In the genomic region with DNA sequence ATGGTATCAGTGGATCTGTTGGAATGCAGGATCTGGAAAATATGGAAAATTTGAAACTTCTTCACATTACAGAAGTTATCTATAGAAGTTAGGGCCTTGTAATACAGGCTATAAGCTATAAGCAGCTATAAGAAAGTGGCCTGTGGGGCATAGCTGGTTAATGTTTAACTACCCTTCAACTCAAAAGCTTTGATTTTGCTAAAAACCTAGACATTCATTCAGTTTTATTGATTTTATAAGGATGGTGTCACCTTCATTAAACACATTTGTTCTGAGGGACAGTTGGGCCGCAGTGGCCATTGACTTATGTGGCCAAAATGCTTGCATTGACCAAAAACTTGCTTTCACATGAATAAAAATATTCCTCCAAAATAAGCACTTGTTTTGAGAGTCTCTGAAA, we compare ENCODE assay signal across 19 cellular contexts.
"Had no signal": no experiment of that assay in that cellular context is flagged by ENCODE, and none has a peak within 500 bp of the region (broad histone marks: within the 10 kb centered on the region; RNA-seq: fewer than 3 reads in every experiment).

No MANE protein-coding gene starts in this region.

- H3K4me3 ChIP-seq: colonic mucosa, esophagus muscularis mucosa, gastroesophageal sphincter, heart left ventricle, left lung, lower lobe of right lung, mucosa of descending colon had no signal

- ATAC-seq: effector memory CD8-positive, alpha-beta T cell; foreskin keratinocyte; gastroesophageal sphincter; heart left ventricle; left cardiac atrium; left lung; left ventricle myocardium superior; lower lobe of right lung; mucosa of descending colon had no signal

- DNase-seq: colonic mucosa; cortex of kidney; effector CD8-positive, alpha-beta T cell; effector memory CD8-positive, alpha-beta T cell; foreskin keratinocyte; heart left ventricle; hippocampal formation; left cardiac atrium; left lung; left ventricle myocardium superior; lower lobe of right lung; mesenchymal stem cell; mucosa of descending colon had no signal

- H3K27me3 ChIP-seq: colonic mucosa, esophagus muscularis mucosa, foreskin keratinocyte, gastroesophageal sphincter, heart left ventricle, left lung had no signal

- H3K27ac ChIP-seq: colonic mucosa, esophagus muscularis mucosa, foreskin keratinocyte, gastroesophageal sphincter, heart left ventricle, left lung, lower lobe of right lung had no signal

- H3K36me3 ChIP-seq: colonic mucosa, esophagus muscularis mucosa, gastroesophageal sphincter, heart left ventricle, left lung, lower lobe of right lung had no signal

- H3K9me3 ChIP-seq: colonic mucosa, esophagus muscularis mucosa, gastroesophageal sphincter, heart left ventricle, left lung, lower lobe of right lung, mucosa of descending colon had no signal

- H3K4me1 ChIP-seq: colonic mucosa, esophagus muscularis mucosa, gastroesophageal sphincter, left lung, lower lobe of right lung had no signal

- FAIRE-seq: endothelial cell of umbilical vein, frontal cortex, islet of Langerhans, keratinocyte had no signal
